ENCODE assay signal across 16 cellular contexts in the genomic region with DNA sequence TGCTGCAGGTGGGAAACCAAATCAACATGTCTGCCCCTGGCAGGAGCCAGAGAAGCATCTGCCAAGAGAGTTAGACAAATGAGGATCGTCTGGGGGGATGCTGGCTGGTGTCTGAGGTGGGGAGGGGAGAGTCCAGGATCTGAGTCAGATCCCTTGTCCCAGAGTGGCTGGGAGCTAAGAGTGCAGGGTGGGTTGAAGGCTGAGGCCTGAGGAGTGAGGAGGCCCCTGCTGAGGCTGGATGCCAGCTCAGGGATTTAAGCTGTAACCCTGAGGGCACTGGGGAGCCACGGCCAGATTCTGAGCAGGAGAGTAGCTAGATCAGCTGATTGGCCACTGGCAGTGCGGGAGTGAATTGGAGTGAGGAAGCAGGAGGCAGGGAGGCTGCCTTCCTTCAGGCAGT.
DNase-seq lines count a peak whose midpoint lies in the region; ATAC-seq, FAIRE-seq and TF ChIP-seq lines count a peak whose summit lies in the region.
"Had no signal": no experiment of that assay in that cellular context is flagged by ENCODE, and none has a peak within 500 bp of the region (broad histone marks: within the 10 kb centered on the region; RNA-seq: fewer than 3 reads in every experiment).

No MANE protein-coding gene starts in this region.

- no peaks in the 10 kb centered on the region for H3F3A ChIP-seq in PC-3 (ENCODE audit: low read length, unreplicated experiment)

- no peak overlapping the region for H3K9ac ChIP-seq in PC-3 (ENCODE audit: low read length)
- H3K9ac ChIP-seq in endothelial cell of umbilical vein (replicated peaks; ENCODE audit: extremely low read depth, insufficient read depth, low read length): no peak overlapping the region

- H3K4me2 ChIP-seq in PC-3 (ENCODE audit: low read length): peak overlapping the region; percentile 81; the same call in 1 of the 2 replicates
- H3K4me2 ChIP-seq in endothelial cell of umbilical vein (ENCODE audit: insufficient read depth, low read length): no peak overlapping the region

- FAIRE-seq in endothelial cell of umbilical vein (lab: Jason Lieb, UNC) (peak; percentile 26), pancreas (lab: Jason Lieb, UNC) (no peak)

- peaks cover 38% of the 10 kb centered on the region for H3K4me1 ChIP-seq in PC-3 (ENCODE audit: insufficient read depth, low read length)
- peaks cover 37% of the 10 kb centered on the region for H3K4me1 ChIP-seq in endothelial cell of umbilical vein (ENCODE audit: control insufficient read depth, extremely low read depth, insufficient read depth, low read length)
- H3K4me1 ChIP-seq in pancreas: peaks cover 18 to 24% (median 19%) of the 10 kb centered on the region in 3 donors
- H3K4me1 ChIP-seq in tibial nerve: peaks cover 0 to 39% (median 0%) of the 10 kb centered on the region in 4 donors

- CTCF ChIA-PET in PC-3 (lab: Charles Lee) (no interaction called here), endothelial cell of umbilical vein (lab: Charles Lee) (interaction anchor here (1.0 to 2.4 kb wide), 5 partner anchors 8 to 121 kb away, joined by 3 to 10 read pairs (median 5); no protein-coding TSS in a partner anchor)

- POLR2A ChIA-PET in PC-3 (lab: Charles Lee; ENCODE audit: unreplicated experiment): no interaction called here
- POLR2A ChIA-PET in endothelial cell of umbilical vein (lab: Charles Lee): no interaction called here

- dilution Hi-C loops in endothelial cell of umbilical vein (cut with MboI; ENCODE audit: extremely low pct_ligation_motif_present, low sequenced_read_pairs): no loop called here

- H3K79me2 ChIP-seq in PC-3 (ENCODE audit: low read length): no peaks in the 10 kb centered on the region
- H3K79me2 ChIP-seq in endothelial cell of umbilical vein (ENCODE audit: control insufficient read depth, insufficient read depth, low read length): peaks cover 4% of the 10 kb centered on the region

- H3K27me3 ChIP-seq in PC-3 (ENCODE audit: low read length) (no peaks in the 10 kb centered on the region), endothelial cell of umbilical vein (ENCODE audit: control insufficient read depth in 2 of 2, insufficient read depth in 2 of 2, low read length in 2 of 2) (no peaks in the 10 kb centered on the region), pancreas (no peaks in the 10 kb centered on the region), tibial nerve (no peaks in the 10 kb centered on the region)

- no peaks in the 10 kb centered on the region for H3K9me1 ChIP-seq in endothelial cell of umbilical vein (replicated peaks; ENCODE audit: control insufficient read depth, extremely low read depth, insufficient read depth, low read length)

- peak; percentile 56 for DNase-seq in ELF-1 (ENCODE audit: low read depth, low spot score)
- DNase-seq in PC-3: no peak
- DNase-seq in endothelial cell of umbilical vein (ENCODE audit: low read depth, low spot score): no peak
- DNase-seq in pancreas: peak in 1 of 6 donors; percentile 46
- no peak for DNase-seq in tibial nerve (ENCODE audit: low spot score in 2 of 2)
- DNase-seq in ecto neural progenitor cell (ENCODE audit: low spot score): no peak
- no peak for DNase-seq in epidermal melanocyte (ENCODE audit: insufficient read length, low spot score)
- no peak for DNase-seq in cerebellar cortex (ENCODE audit: low spot score)
- DNase-seq: activated CD8-positive, alpha-beta T cell treated with anti-CD3 and anti-CD28 coated beads, Interleukin-2, amount 10 ng/mL, durations not matched to agents 7 days and 5 days; activated T-cell treated with anti-CD3 and anti-CD28 coated beads, Interleukin-2, amount 50 U/mL, for 48 hours; foreskin melanocyte; Kasumi-1; NCI-H1105; NCI-H524 treated with DMSO at 0.1 percent for 48 hours; T-helper 2 cell had no signal

- no peak for ATAC-seq in PC-3
- no peak for ATAC-seq in pancreas
- ATAC-seq: activated CD8-positive, alpha-beta T cell treated with anti-CD3 and anti-CD28 coated beads, Interleukin-2, amount 10 ng/mL, durations not matched to agents 7 days and 5 days had no signal

- peak overlapping the region; percentile 77; the same call in 1 of the 2 replicates for H3K27ac ChIP-seq in PC-3 (ENCODE audit: low read length)
- no peak overlapping the region for H3K27ac ChIP-seq in endothelial cell of umbilical vein (ENCODE audit: insufficient read depth, low read depth, low read length)
- H3K27ac ChIP-seq in pancreas: peak overlapping the region; percentile 32 to 82 (median 70)
- no peak overlapping the region for H3K27ac ChIP-seq in tibial nerve
- H3K27ac ChIP-seq: coronary artery had no signal

- H3K4me3 ChIP-seq in PC-3 (ENCODE audit: low read length): no peak overlapping the region
- H3K4me3 ChIP-seq in endothelial cell of umbilical vein (replicated peaks in 1 of 3; ENCODE audit: insufficient read depth in 1 of 3, low read depth in 1 of 3, low read length in 3 of 3): no peak overlapping the region
- H3K4me3 ChIP-seq in pancreas: no peak overlapping the region
- H3K4me3 ChIP-seq in tibial nerve: no peak overlapping the region
- H3K4me3 ChIP-seq: coronary artery had no signal

- TF ChIP-seq CTCF in PC-3 (conservative IDR thresholded peaks at IDR 0.05; ENCODE audit: low read depth, low read length) (no peak), endothelial cell of umbilical vein (IDR thresholded peaks at IDR 0.05; ENCODE audit: extremely low read depth in 1 of 2, insufficient read depth in 1 of 2, low read depth in 1 of 2, low read length in 2 of 2) (no peak), pancreas (IDR thresholded peaks at IDR 0.05) (no peak), tibial nerve (IDR thresholded peaks at IDR 0.05) (no peak)

- TF ChIP-seq POLR2A in endothelial cell of umbilical vein (IDR thresholded peaks at IDR 0.05; ENCODE audit: low read depth, low read length) (no peak), tibial nerve (IDR thresholded peaks at IDR 0.05) (no peak)

- no peaks in the 10 kb centered on the region for H3K9me3 ChIP-seq in PC-3 (ENCODE audit: low read length)
- H3K9me3 ChIP-seq in endothelial cell of umbilical vein (replicated peaks; ENCODE audit: control insufficient read depth, insufficient read depth, low read length): no peaks in the 10 kb centered on the region
- no peaks in the 10 kb centered on the region for H3K9me3 ChIP-seq in pancreas
- no peaks in the 10 kb centered on the region for H3K9me3 ChIP-seq in tibial nerve

- intact Hi-C loops in PC-3 (cut with micrococcal nuclease): no loop called here
- intact Hi-C loops in endothelial cell of umbilical vein (cut with micrococcal nuclease): no loop called here
- intact Hi-C loops in pancreas (cut with DNase I): no loop called here

- H3K36me3 ChIP-seq in PC-3 (ENCODE audit: low read depth, low read length): no peaks in the 10 kb centered on the region
- H3K36me3 ChIP-seq in endothelial cell of umbilical vein (ENCODE audit: control insufficient read depth in 2 of 2, extremely low read depth in 1 of 2, insufficient read depth in 2 of 2, low read length in 2 of 2): no peaks in the 10 kb centered on the region
- no peaks in the 10 kb centered on the region for H3K36me3 ChIP-seq in pancreas
- no peaks in the 10 kb centered on the region for H3K36me3 ChIP-seq in tibial nerve

- TF ChIP-seq EP300 in tibial nerve (IDR thresholded peaks at IDR 0.05): no peak

- BruUV-seq in PC-3 (replicated peaks; lab: Mats Ljungman, UMichigan) (no TSS peak), endothelial cell of umbilical vein (replicated peaks; lab: Mats Ljungman, UMichigan) (no TSS peak)

- no peak overlapping the region for H2AFZ ChIP-seq in PC-3 (ENCODE audit: low read length)
- no peak overlapping the region for H2AFZ ChIP-seq in endothelial cell of umbilical vein (ENCODE audit: low read depth, low read length)

- WGBS in pancreas, 2 donors: 66 to 68% methylated on average over 3 of the region's 3 CpGs
- WGBS in tibial nerve, 2 donors: 49 to 74% methylated on average over 3 of the region's 3 CpGs

- H4K20me1 ChIP-seq in PC-3 (ENCODE audit: low read length) (no peaks in the 10 kb centered on the region), endothelial cell of umbilical vein (replicated peaks; ENCODE audit: control insufficient read depth, extremely low read depth, insufficient read depth, low read length) (no peaks in the 10 kb centered on the region)

- no peaks in the 10 kb centered on the region for H3K9me2 ChIP-seq in PC-3 (replicated peaks; ENCODE audit: low read length)

TF ChIP-seq in endothelial cell of umbilical vein, 7 proteins besides CTCF, POLR2A, EP300 and RAD21:
- no peak for TF ChIP-seq POLR2AphosphoS5 (IDR thresholded peaks at IDR 0.05; ENCODE audit: insufficient read depth, low read depth, low read length)
- TF ChIP-seq FOS (IDR thresholded peaks at IDR 0.05; ENCODE audit: borderline replicate concordance, insufficient read depth, low read length): no peak
- no peak for TF ChIP-seq MYC (IDR thresholded peaks at IDR 0.05; ENCODE audit: low read depth, low read length)
- TF ChIP-seq JUN (IDR thresholded peaks at IDR 0.05; ENCODE audit: borderline replicate concordance, insufficient read depth, insufficient read length, low read depth): no peak
- TF ChIP-seq EZH2 (IDR thresholded peaks at IDR 0.05; ENCODE audit: borderline replicate concordance, low read depth, low read length, severe bottlenecking): no peak
- TF ChIP-seq GATA2 (IDR thresholded peaks at IDR 0.05; ENCODE audit: insufficient read depth, insufficient read length, low read depth, low read length): no peak
- TF ChIP-seq, protein P1, sequence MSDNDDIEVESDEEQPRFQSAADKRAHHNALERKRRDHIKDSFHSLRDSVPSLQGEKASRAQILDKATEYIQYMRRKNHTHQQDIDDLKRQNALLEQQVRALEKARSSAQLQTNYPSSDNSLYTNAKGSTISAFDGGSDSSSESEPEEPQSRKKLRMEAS (IDR thresholded peaks at IDR 0.05; ENCODE audit: insufficient read depth, insufficient read length): no peak

Comparison
In these comparisons a context has a peak if more than half of its experiments do, and no peak if none do; other contexts are left out.
1. H3K27ac ChIP-seq: peak in PC-3 (single experiment) and pancreas (4 of 4); none in endothelial cell of umbilical vein (single experiment) and tibial nerve (0 of 4).